ENCODE assay signal across 19 cellular contexts in the genomic region with DNA sequence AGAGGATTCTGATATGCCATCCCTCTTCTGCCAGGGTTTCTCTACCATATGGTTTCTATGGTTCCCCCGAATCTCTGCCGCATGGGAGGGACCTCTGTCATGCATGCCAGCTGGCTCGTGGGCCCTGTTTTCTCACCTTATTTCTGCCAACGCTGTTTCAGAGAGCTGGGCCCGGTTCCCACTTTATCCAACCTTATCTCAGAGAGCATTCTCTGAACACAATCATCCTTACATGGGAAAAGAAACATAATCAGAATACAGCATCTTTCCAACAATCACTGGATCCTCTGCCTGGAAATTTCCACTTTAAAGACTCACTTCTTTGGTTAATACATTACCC.
DNase-seq lines count a peak whose midpoint lies in the region.
"Had no signal": no experiment of that assay in that cellular context is flagged by ENCODE, and none has a peak within 500 bp of the region (broad histone marks: within the 10 kb centered on the region; RNA-seq: fewer than 3 reads in every experiment).

No MANE protein-coding gene starts in this region.

- H3K9ac ChIP-seq in neuronal stem cell (ENCODE audit: low read depth, low read length, poor library complexity), result no peak overlapping the region

- H2BK12ac ChIP-seq in neuronal stem cell (ENCODE audit: low read length), result no peak overlapping the region

- H3K4me3 ChIP-seq in neuronal stem cell (ENCODE audit: low read length in 2 of 2), result no peak overlapping the region

- peak; percentile 25 for DNase-seq in NCI-H1105 (lab: John Stamatoyannopoulos, UW)
- peak; percentile 26 for DNase-seq in astrocyte of the hippocampus (ENCODE audit: low read depth, low spot score)
- peak; percentile 82 for DNase-seq in cardiac septum (ENCODE audit: low spot score)
- peak; percentile 69 for DNase-seq in superior temporal gyrus (ENCODE audit: extremely low spot score)
- no peak for DNase-seq in NCI-H345 treated with DMSO at 0.1 percent for 48 hours (lab: John Stamatoyannopoulos, UW; ENCODE audit: unreplicated experiment)
- no peak for DNase-seq in activated CD4-positive, alpha-beta T cell treated with anti-CD3 and anti-CD28 coated beads for 1 hour
- DNase-seq in neuronal stem cell (ENCODE audit: low spot score), result no peak
- DNase-seq: activated CD4-positive, alpha-beta T cell treated with anti-CD3 and anti-CD28 coated beads, Interleukin-2, amount 10 ng/mL, durations not matched to agents 7 days and 5 days; activated naive CD8-positive, alpha-beta T cell treated with anti-CD3 and anti-CD28 coated beads for 36 hours; DND-41; HCEC 1CT; Kasumi-1; mammary epithelial cell; NCI-H1048; NCI-H526; OCI-M1; SIG-M5; stimulated activated CD4-positive, alpha-beta T cell treated with anti-CD3 and anti-CD28 coated beads, Interleukin-1b, Interleukin-23, amount 100 ng/mL, for 48 hours had no signal

- no peak overlapping the region for H2BK120ac ChIP-seq in neuronal stem cell (ENCODE audit: low read depth, low read length)

- H2BK15ac ChIP-seq in neuronal stem cell (ENCODE audit: low read length), result no peak overlapping the region

- H3K4ac ChIP-seq in neuronal stem cell (ENCODE audit: low read length), result no peak overlapping the region

- no peak overlapping the region for H3K23ac ChIP-seq in neuronal stem cell (ENCODE audit: low read depth, low read length, poor library complexity)

- intact Hi-C loops in cardiac septum (cut with DNase I), result no loop called here

- no peak overlapping the region for H3K4me2 ChIP-seq in neuronal stem cell (ENCODE audit: insufficient read depth, low read length, poor library complexity, severe bottlenecking)

- no peak overlapping the region for H2AK5ac ChIP-seq in neuronal stem cell (ENCODE audit: low read depth, low read length)

- no peak overlapping the region for H3K27ac ChIP-seq in neuronal stem cell (replicated peaks; ENCODE audit: low read length)
- H3K27ac ChIP-seq: epithelial cell of prostate had no signal

- no peak overlapping the region for H3K14ac ChIP-seq in neuronal stem cell (ENCODE audit: low read length)

- H4K8ac ChIP-seq in neuronal stem cell (ENCODE audit: low read depth, low read length), result no peak overlapping the region

- H2AFZ ChIP-seq in neuronal stem cell (ENCODE audit: low read length), result no peak overlapping the region

- no peaks in the 10 kb centered on the region for H3K27me3 ChIP-seq in neuronal stem cell (ENCODE audit: control insufficient read depth in 3 of 3, insufficient read depth in 3 of 3, low read depth in 1 of 3, low read length in 3 of 3)

- H4K91ac ChIP-seq in neuronal stem cell (ENCODE audit: low read depth, low read length, poor library complexity), result no peak overlapping the region

- WGBS in neuronal stem cell (ENCODE audit: extremely low coverage in 2 of 2, insufficient read length in 2 of 2, insufficient replicate concordance in 1 of 2), 2 donors, result no CpG with 5 or more reads among the region's 5 CpGs

- H2BK5ac ChIP-seq in neuronal stem cell (ENCODE audit: low read length), result no peak overlapping the region

- H3K79me1 ChIP-seq in neuronal stem cell (ENCODE audit: low read depth, low read length), result no peaks in the 10 kb centered on the region

- H3K4me1 ChIP-seq in neuronal stem cell (ENCODE audit: control insufficient read depth in 2 of 2, insufficient read depth in 1 of 2, low read depth in 1 of 2, low read length in 2 of 2), result peaks cover 4 to 7% of the 10 kb centered on the region in 2 donors

- no peak overlapping the region for H3K18ac ChIP-seq in neuronal stem cell (ENCODE audit: low read length)

- H3K36me3 ChIP-seq in neuronal stem cell (replicated peaks in 1 of 2; ENCODE audit: control insufficient read depth in 2 of 2, insufficient read depth in 2 of 2, low read length in 2 of 2), result no peaks in the 10 kb centered on the region

- H3K9me3 ChIP-seq in neuronal stem cell (replicated peaks in 1 of 2; ENCODE audit: control insufficient read depth in 2 of 2, insufficient read depth in 1 of 2, low read depth in 1 of 2, low read length in 2 of 2), result peaks cover 0 to 3% of the 10 kb centered on the region in 2 donors

Comparison
In these comparisons a context has a peak if more than half of its experiments do, and no peak if none do; other contexts are left out.
1. DNase-seq: peak in NCI-H1105 (single experiment), astrocyte of the hippocampus (single experiment), cardiac septum (single experiment) and superior temporal gyrus (single experiment); none in NCI-H345 treated with DMSO at 0.1 percent for 48 hours (single experiment), activated CD4-positive, alpha-beta T cell treated with anti-CD3 and anti-CD28 coated beads for 1 hour (single experiment) and neuronal stem cell (single experiment).